ENCODE assay signal across 11 cellular contexts in the genomic region with DNA sequence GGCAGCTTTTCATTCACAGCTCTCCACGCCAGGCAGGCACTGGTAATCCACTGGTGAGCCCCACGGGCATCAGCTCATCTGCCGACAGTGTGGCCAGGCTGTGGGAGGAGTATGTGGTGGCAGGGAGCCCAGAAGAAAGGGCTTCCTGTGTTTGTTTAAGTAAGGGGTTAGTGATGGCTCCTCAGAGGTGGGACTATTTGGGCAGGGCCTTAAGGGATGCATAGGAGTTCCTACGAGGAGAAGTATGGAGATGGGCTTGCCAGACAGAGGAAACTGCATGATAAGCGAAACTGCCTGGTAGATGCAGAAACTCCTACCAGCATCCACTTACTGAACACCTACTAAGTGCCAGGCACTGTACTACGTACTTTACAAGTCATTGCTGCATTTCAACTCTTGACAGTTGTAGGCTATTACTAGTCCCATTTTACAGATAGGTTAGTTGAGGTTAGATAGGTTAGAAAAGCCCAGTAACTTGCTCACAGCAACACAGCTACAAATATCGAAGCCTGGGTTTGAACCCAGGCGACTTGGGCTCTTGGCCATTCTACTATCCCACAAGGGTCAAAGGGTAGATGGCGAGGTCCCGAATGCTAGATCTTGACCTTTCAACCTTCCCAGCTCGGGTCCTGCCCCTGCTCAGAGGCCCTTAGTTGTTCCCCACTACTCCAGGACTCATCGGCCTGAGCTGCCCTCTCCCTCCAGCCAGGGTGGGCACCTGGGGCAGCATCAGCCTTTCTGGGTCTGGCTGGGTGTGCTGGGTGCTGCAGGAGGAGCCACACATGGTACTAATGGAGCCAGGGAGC. TPM values are rescaled to one million over a fixed set of nuclear protein-coding genes. Genes with fewer than 3 reads are reported as not detected.
DNase-seq lines count a peak whose midpoint lies in the region; ATAC-seq, FAIRE-seq and TF ChIP-seq lines count a peak whose summit lies in the region.
"Had no signal": no experiment of that assay in that cellular context is flagged by ENCODE, and none has a peak within 500 bp of the region (broad histone marks: within the 10 kb centered on the region; RNA-seq: fewer than 3 reads in every experiment).

No MANE protein-coding gene starts in this region.

- H3K4me1 ChIP-seq in K562 (replicated peaks in 1 of 2; ENCODE audit: control insufficient read depth in 2 of 2, insufficient read depth in 2 of 2, low read length in 2 of 2) (peaks cover 15 to 23% of the 10 kb centered on the region in 2 experiments), right lobe of liver (peaks cover 0 to 52% (median 22%) of the 10 kb centered on the region in 4 donors)

- 0 out of 4 replicates have a peak overlapping the region, but pooled peaks of 1 of the 2 experiments have one; percentile 26 for H3K9ac ChIP-seq in K562 (ENCODE audit: insufficient read depth in 1 of 2, low read depth in 2 of 2, low read length in 2 of 2)

- H3K9me1 ChIP-seq in K562 (ENCODE audit: control insufficient read depth, insufficient read depth, low read length): no peaks in the 10 kb centered on the region

- ATAC-seq in K562 (no peak), right lobe of liver (peak; percentile 9 to 41 (median 32)), HG03354 (IDR thresholded peaks at IDR 0.05; ENCODE audit: poor library complexity, severe bottlenecking, unreplicated experiment) (no peak)

- H3K9me3 ChIP-seq in K562 (replicated peaks; ENCODE audit: control insufficient read depth, insufficient read depth, low read depth, low read length) (no peaks in the 10 kb centered on the region), right lobe of liver (no peaks in the 10 kb centered on the region)

- no peak overlapping the region for H3K4me3 Mint-ChIP-seq in activated naive CD4-positive, alpha-beta T cell treated with anti-CD3 and anti-CD28 coated beads for 36 hours

- DNase-seq in AG10803 (ENCODE audit: low read depth) (peak; percentile 71), HTR-8/SVneo (ENCODE audit: insufficient read length, low spot score) (peak; percentile 81), K562 (ENCODE audit: extremely low read depth in 1 of 4, low spot score in 3 of 4) (no peak), right lobe of liver (no peak), GF-D8 (lab: John Stamatoyannopoulos, UW) (no peak), NCI-H2107 treated with DMSO at 0.1 percent for 48 hours (lab: John Stamatoyannopoulos, UW; ENCODE audit: unreplicated experiment) (no peak)
- DNase-seq in activated naive CD4-positive, alpha-beta T cell treated with anti-CD3 and anti-CD28 coated beads for 36 hours: no peak
- DNase-seq: activated T-cell treated with anti-CD3 and anti-CD28 coated beads, Interleukin-2, amount 50 U/mL, for 48 hours; DMS 273 treated with DMSO at 0.1 percent for 48 hours; dorsolateral prefrontal cortex had no signal

- TF ChIP-seq CTCF in AG10803 (conservative IDR thresholded peaks at IDR 0.05; ENCODE audit: low read length): no peak
- no peak for TF ChIP-seq CTCF in K562 (IDR thresholded peaks at IDR 0.05 in 2 of 3, conservative IDR thresholded peaks at IDR 0.05 in 1 of 3; ENCODE audit: insufficient read depth in 2 of 3, low read depth in 1 of 3, low read length in 3 of 3)
- no peak for TF ChIP-seq CTCF in right lobe of liver (IDR thresholded peaks at IDR 0.05)

- no peaks in the 10 kb centered on the region for H3K9me3 Mint-ChIP-seq in activated naive CD4-positive, alpha-beta T cell treated with anti-CD3 and anti-CD28 coated beads for 36 hours

- no peak overlapping the region for H3K27ac Mint-ChIP-seq in activated naive CD4-positive, alpha-beta T cell treated with anti-CD3 and anti-CD28 coated beads for 36 hours

- in situ Hi-C loops in K562 (cut with MboI): no loop called here

- H3K4me2 ChIP-seq in K562 (ENCODE audit: insufficient read depth, low read length): no peak overlapping the region

- H3K4me1 Mint-ChIP-seq in activated naive CD4-positive, alpha-beta T cell treated with anti-CD3 and anti-CD28 coated beads for 36 hours (ENCODE audit: low read depth): no peaks in the 10 kb centered on the region

- H3K4me3 ChIP-seq in AG10803 (ENCODE audit: low read length) (no peak overlapping the region), K562 (no peak overlapping the region), right lobe of liver (no peak overlapping the region)
- H3K4me3 ChIP-seq: dorsolateral prefrontal cortex had no signal

- intact Hi-C loops in K562 (cut with micrococcal nuclease) (no loop called here), right lobe of liver (cut with DNase I) (no loop called here)
- intact Hi-C loops in activated naive CD4-positive, alpha-beta T cell treated with anti-CD3 and anti-CD28 coated beads for 36 hours (cut with micrococcal nuclease): no loop called here

- TF ChIP-seq RAD21 in K562 (CRISPR knock-in tag; conservative IDR thresholded peaks at IDR 0.05 in 1 of 2, IDR thresholded peaks at IDR 0.05 in 1 of 2): no peak

- H3K36me3 Mint-ChIP-seq in activated naive CD4-positive, alpha-beta T cell treated with anti-CD3 and anti-CD28 coated beads for 36 hours (ENCODE audit: low read depth): no peaks in the 10 kb centered on the region

- FAIRE-seq in HTR-8/SVneo (lab: Jason Lieb, UNC) (peak; percentile 9), K562 (lab: Jason Lieb, UNC) (no peak)

- H3K27me3 ChIP-seq in K562 (ENCODE audit: control insufficient read depth in 2 of 2, insufficient read depth in 2 of 2, low read length in 2 of 2) (peaks cover 10 to 22% of the 10 kb centered on the region in 2 experiments), right lobe of liver (no peaks in the 10 kb centered on the region)
- H3K27me3 ChIP-seq: dorsolateral prefrontal cortex had no signal

- H3K27me3 Mint-ChIP-seq in activated naive CD4-positive, alpha-beta T cell treated with anti-CD3 and anti-CD28 coated beads for 36 hours (ENCODE audit: low read depth): no peaks in the 10 kb centered on the region

- no peak overlapping the region for H2AFZ ChIP-seq in K562 (ENCODE audit: low read depth, low read length)

- no peaks in the 10 kb centered on the region for H4K20me1 ChIP-seq in K562 (replicated peaks; ENCODE audit: control insufficient read depth, insufficient read depth, low read length)

- POLR2A ChIA-PET in K562 (lab: Yijun Ruan, JAX): interaction anchor here (1.2 kb wide), 1 partner anchor 14 kb away, joined by 4 read pairs; no protein-coding TSS in a partner anchor

- TF ChIP-seq POLR2A in K562 (conservative IDR thresholded peaks at IDR 0.05) (no peak), right lobe of liver (IDR thresholded peaks at IDR 0.05) (no peak)

- CTCF ChIA-PET in K562 (lab: Yijun Ruan, JAX; ENCODE audit: low intra/inter-chr PET ratio): no interaction called here
- CTCF ChIA-PET in activated naive CD4-positive, alpha-beta T cell treated with anti-CD3 and anti-CD28 coated beads for 36 hours (lab: Charles Lee): no interaction called here

- no peaks in the 10 kb centered on the region for H3K79me2 ChIP-seq in K562 (ENCODE audit: control insufficient read depth, insufficient read depth, low read length)

- no peak overlapping the region for H3K27ac ChIP-seq in K562 (ENCODE audit: extremely low read depth, low read depth, low read length)
- peak overlapping the region in 1 of 3 donors; percentile 29 for H3K27ac ChIP-seq in right lobe of liver

- WGBS in K562 (ENCODE audit: insufficient coverage, low coverage, missing lambda C conversion rate): 45% methylated on average over 12 of the region's 12 CpGs
- 41% methylated on average over 7 of the region's 12 CpGs for WGBS in right lobe of liver (ENCODE audit: insufficient coverage, low coverage, low lambda C conversion rate, missing lambda C conversion rate)

- TF ChIP-seq EP300 in K562 (IDR thresholded peaks at IDR 0.05; ENCODE audit: low read length): no peak

- H3K36me3 ChIP-seq in K562 (ENCODE audit: control insufficient read depth, insufficient read depth, low read length) (no peaks in the 10 kb centered on the region), right lobe of liver (no peaks in the 10 kb centered on the region)

- no TSS peak for BruUV-seq in K562 (replicated peaks; lab: Mats Ljungman, UMichigan)

TF ChIP-seq in K562, 482 proteins besides CTCF, POLR2A, EP300 and RAD21 (continues in another document):
- TF ChIP-seq SMARCA5 (IDR thresholded peaks at IDR 0.05) (peak; percentile 74; the same call in 1 of the 2 replicates), C11orf30 (IDR thresholded peaks at IDR 0.05; ENCODE audit: low read depth) (peak; percentile 39; the same call in 1 of the 2 replicates), ZNF316 (IDR thresholded peaks at IDR 0.05) (peak; percentile 60; the same call in 1 of the 2 replicates), NR2C1 (IDR thresholded peaks at IDR 0.05) (no peak), NR2C1 (tag; IDR thresholded peaks at IDR 0.05) (0 out of 2 replicates have a peak, but pooled peaks have one; percentile 18), ZKSCAN1 (IDR thresholded peaks at IDR 0.05; ENCODE audit: low read depth, low read length) (peak; percentile 90), TAF7 (tag; IDR thresholded peaks at IDR 0.05) (no peak), KDM1A (IDR thresholded peaks at IDR 0.05) (peak in 1 of 2 experiments; percentile 62; a peak in 3 of 4 replicates), BCOR (IDR thresholded peaks at IDR 0.05) (peak; percentile 86), RBM25 (IDR thresholded peaks at IDR 0.05; ENCODE audit: low read depth, low read length, severe bottlenecking) (peak; percentile 76), EZH2 (IDR thresholded peaks at IDR 0.05; ENCODE audit: borderline replicate concordance, low read depth, low read length) (no peak), ZNF354B (CRISPR knock-in tag; IDR thresholded peaks at IDR 0.05) (no peak)

RNA-seq across cellular contexts. Expression of a gene that starts 55.1 kb away (rescaled TPM):
- total RNA-seq in K562 (2011; cell fraction: chromatin; rRNA removed; ENCODE audit: low replicate concordance): 3.3 and 9.2 TPM in 2 replicates
- 18.3 and 19.3 TPM in 2 replicates for total RNA-seq in K562 (2011; cell fraction: nucleolus; rRNA removed)
- total RNA-seq in K562 (2011; cell fraction: nucleoplasm; rRNA removed): 8.7 and 9.0 TPM in 2 replicates
- total RNA-seq in K562 (2014; rRNA removed) (41.7 and 51.5 TPM in 2 replicates), K562 (2014; rRNA removed; fragmentation: Illumina TruSeq; extraction: Trizol) (8.1 and 8.3 TPM in 2 replicates), K562 (2015; rRNA removed; fragmentation: Illumina TruSeq; extraction: Trizol) (5.7 and 6.6 TPM in 2 replicates), K562 (2021) (68.2 and 72.6 TPM in 2 replicates), right lobe of liver (100 to 1,000 TPM; 130 to 182 (median 152) TPM)
- polyA plus RNA-seq in K562 (2011; rRNA removed) (7.8 and 10.8 TPM in 2 replicates), K562 (2014; fragmentation: Illumina TruSeq; extraction: Trizol) (4.6 and 6.8 TPM in 2 replicates), K562 (2014; fragmentation: Nextera tagmentation; extraction: Ambion mirVana) (1 to 10 TPM; 1.2 to 1.5 TPM), K562 (2014; rRNA removed) (47.7 and 57.9 TPM in 2 replicates)
- polyA plus RNA-seq in K562 (2011; cell fraction: cytosol; rRNA removed): 12.1 and 32.2 TPM in 2 replicates
- polyA plus RNA-seq in K562 (2011; cell fraction: nucleus; rRNA removed): 15.5 and 18.1 TPM in 2 replicates
- 16.9 and 44.3 TPM in 2 replicates for polyA plus RNA-seq in K562 (2012)
- 1.3 and 1.5 TPM in 2 replicates for polyA minus RNA-seq in K562 (2011; rRNA and poly(A)+ RNA removed)
- 10.1 and 19.9 TPM in 2 replicates for polyA minus RNA-seq in K562 (2011; cell fraction: cytosol; rRNA and poly(A)+ RNA removed)
- 9.3 and 11.7 TPM in 2 replicates for polyA minus RNA-seq in K562 (2011; cell fraction: nucleus; rRNA and poly(A)+ RNA removed)
- total RNA-seq in activated naive CD4-positive, alpha-beta T cell treated with anti-CD3 and anti-CD28 coated beads for 36 hours: 10 to 100 TPM; 38.5 to 38.6 TPM

Comparison
In these comparisons a context has a peak if more than half of its experiments do, and no peak if none do; other contexts are left out.
1. DNase-seq: peak in AG10803 (single experiment) and HTR-8/SVneo (single experiment); none in K562 (0 of 4), right lobe of liver (0 of 3), GF-D8 (single experiment), NCI-H2107 treated with DMSO at 0.1 percent for 48 hours (single experiment) and activated naive CD4-positive, alpha-beta T cell treated with anti-CD3 and anti-CD28 coated beads for 36 hours (single experiment).
2. ATAC-seq: peak in right lobe of liver (4 of 4); none in K562 (single experiment) and HG03354 (single experiment).